In genomic region chr6:12490376-12490903, GRCh38 we compare ENCODE assay signal across 15 cellular contexts.
A peak's percentile ranks its signal among the peaks of the same experiment; 100 is the strongest.
DNase-seq lines count a peak whose midpoint lies in the region; TF ChIP-seq lines count a peak whose summit lies in the region.
"Had no signal": no experiment of that assay in that cellular context is flagged by ENCODE, and none has a peak within 500 bp of the region (broad histone marks: within the 10 kb centered on the region; RNA-seq: fewer than 3 reads in every experiment).

No MANE protein-coding gene starts in this region.

- peak overlapping the region; percentile 33 to 68 for H3K27ac ChIP-seq in coronary artery

- peak overlapping the region; percentile 54 for H3K9ac ChIP-seq in skeletal muscle satellite cell (ENCODE audit: low read depth, low read length)

- H3K4me3 ChIP-seq in coronary artery (no peak overlapping the region), skeletal muscle satellite cell (ENCODE audit: low read length) (peak overlapping the region; percentile 1)
- H3K4me3 ChIP-seq: HAP-1 had no signal

- peak overlapping the region; percentile 56 for H3K4me2 ChIP-seq in skeletal muscle satellite cell (ENCODE audit: low read length)

- H3K4me1 ChIP-seq in skeletal muscle satellite cell (ENCODE audit: control insufficient read depth, insufficient read depth, low read length): peaks cover 22% of the 10 kb centered on the region
- H3K4me1 ChIP-seq: HAP-1 had no signal

- no peaks in the 10 kb centered on the region for H3K27me3 ChIP-seq in skeletal muscle satellite cell (ENCODE audit: control insufficient read depth, insufficient read depth, low read length)

- DNase-seq in activated CD4-positive, alpha-beta T cell treated with anti-CD3 and anti-CD28 coated beads for 48 hours: peak; percentile 19
- DNase-seq in activated CD4-positive, alpha-beta T cell treated with anti-CD3 and anti-CD28 coated beads, Interleukin-2, amount 50 U/mL, for 48 hours: no peak
- DNase-seq in M059J (ENCODE audit: low read depth): peak; percentile 71
- DNase-seq in coronary artery (ENCODE audit: low spot score): no peak
- no peak for DNase-seq in T1000 (lab: John Stamatoyannopoulos, UW)
- DNase-seq in islet precursor cell: no peak
- DNase-seq in UCSD-AML1 (lab: John Stamatoyannopoulos, UW; ENCODE audit: unreplicated experiment): no peak
- DNase-seq: activated CD4-positive, CD25-positive, alpha-beta regulatory T cell treated with anti-CD3 and anti-CD28 coated beads, Interleukin-2, amount 50 U/mL, for 72 hours; activated CD8-positive, alpha-beta memory T cell treated with anti-CD3 and anti-CD28 coated beads, Interleukin-2, amount 50 U/mL, for 4 hours; DMS79; NCI-H1694; NCI-H446; SHP77 treated with DMSO at 0.1 percent for 48 hours had no signal

- TF ChIP-seq CTCF in coronary artery (IDR thresholded peaks at IDR 0.05): no peak

- no peaks in the 10 kb centered on the region for H3K9me3 ChIP-seq in skeletal muscle satellite cell (replicated peaks; ENCODE audit: low read length)
- H3K9me3 ChIP-seq: HAP-1 had no signal

- no peaks in the 10 kb centered on the region for H3K36me3 ChIP-seq in skeletal muscle satellite cell (ENCODE audit: insufficient read depth, low read length)
- H3K36me3 ChIP-seq: HAP-1 had no signal

Comparison
In these comparisons a context has a peak if more than half of its experiments do, and no peak if none do; other contexts are left out.
1. DNase-seq: peak in activated CD4-positive, alpha-beta T cell treated with anti-CD3 and anti-CD28 coated beads for 48 hours (single experiment) and M059J (single experiment); none in activated CD4-positive, alpha-beta T cell treated with anti-CD3 and anti-CD28 coated beads, Interleukin-2, amount 50 U/mL, for 48 hours (0 of 2), coronary artery (single experiment), T1000 (single experiment), islet precursor cell (single experiment) and UCSD-AML1 (single experiment).